ENCODE assay signal across 4 cellular contexts in genomic region chr4:39320381-39321115, GRCh38.
TF ChIP-seq lines count a peak whose summit lies in the region.

No MANE protein-coding gene starts in this region.

TF ChIP-seq in A549, 52 proteins besides CTCF, POLR2A, EP300 and RAD21:
- TF ChIP-seq RCOR1 (IDR thresholded peaks at IDR 0.05; ENCODE audit: low read depth, low read length) (no peak), BHLHE40 (IDR thresholded peaks at IDR 0.05; ENCODE audit: low read depth, low read length) (no peak), FOSL2 (IDR thresholded peaks at IDR 0.05) (no peak), FOSL2 (CRISPR knock-in tag; IDR thresholded peaks at IDR 0.05) (no peak), JUNB (IDR thresholded peaks at IDR 0.05) (no peak), ZFP36 (IDR thresholded peaks at IDR 0.05; ENCODE audit: borderline replicate concordance, partially characterized antibody) (no peak), RNF2 (IDR thresholded peaks at IDR 0.05; ENCODE audit: borderline replicate concordance, low read depth) (no peak), HOXB5 (CRISPR knock-in tag; IDR thresholded peaks at IDR 0.05) (no peak), GATA3 (IDR thresholded peaks at IDR 0.05; ENCODE audit: borderline replicate concordance) (no peak), FOXS1 (CRISPR knock-in tag; IDR thresholded peaks at IDR 0.05) (no peak), HOXA7 (CRISPR knock-in tag; IDR thresholded peaks at IDR 0.05) (no peak), MAX (IDR thresholded peaks at IDR 0.05) (no peak), ZNF302 (CRISPR knock-in tag; IDR thresholded peaks at IDR 0.05) (no peak), USF2 (IDR thresholded peaks at IDR 0.05) (no peak), MAFK (IDR thresholded peaks at IDR 0.05; ENCODE audit: partially characterized antibody) (no peak), CHD4 (IDR thresholded peaks at IDR 0.05; ENCODE audit: borderline replicate concordance) (no peak), EHF (CRISPR knock-in tag; IDR thresholded peaks at IDR 0.05) (no peak), POLR2AphosphoS2 (conservative IDR thresholded peaks at IDR 0.05; ENCODE audit: low read length) (no peak)

TF ChIP-seq in IMR-90, 13 proteins besides CTCF, POLR2A, EP300 and RAD21:
- TF ChIP-seq ELK1 (IDR thresholded peaks at IDR 0.05; ENCODE audit: borderline replicate concordance, low read depth, low read length) (no peak), MAZ (IDR thresholded peaks at IDR 0.05; ENCODE audit: borderline replicate concordance, low read depth, low read length) (no peak), NFE2L2 (IDR thresholded peaks at IDR 0.05; ENCODE audit: low read depth, low read length) (no peak), CHD1 (IDR thresholded peaks at IDR 0.05; ENCODE audit: low read depth, low read length) (no peak), BHLHE40 (IDR thresholded peaks at IDR 0.05; ENCODE audit: low read depth, low read length) (no peak), FOS (IDR thresholded peaks at IDR 0.05; ENCODE audit: low read depth, low read length) (no peak), SMC3 (IDR thresholded peaks at IDR 0.05; ENCODE audit: low read depth, low read length) (no peak), RCOR1 (IDR thresholded peaks at IDR 0.05; ENCODE audit: insufficient replicate concordance, low read length) (no peak), RFX5 (IDR thresholded peaks at IDR 0.05; ENCODE audit: low read depth, low read length) (no peak), MXI1 (IDR thresholded peaks at IDR 0.05; ENCODE audit: borderline replicate concordance, low read depth, low read length) (no peak), CEBPB (IDR thresholded peaks at IDR 0.05; ENCODE audit: low read depth, low read length) (no peak), USF2 (IDR thresholded peaks at IDR 0.05; ENCODE audit: low read depth, low read length) (no peak), MAFK (IDR thresholded peaks at IDR 0.05; ENCODE audit: low read depth, low read length) (no peak)

TF ChIP-seq in K562, 482 proteins besides CTCF, POLR2A, EP300 and RAD21:
- TF ChIP-seq ZNF175 (CRISPR knock-in tag; IDR thresholded peaks at IDR 0.05; ENCODE audit: low read depth), result 0 out of 2 replicates have a peak, but pooled peaks have one; percentile 40
- no peak for TF ChIP-seq VEZF1 (CRISPR knock-in tag; IDR thresholded peaks at IDR 0.05)
TF ChIP-seq in K562: peak in this region for 1.

TF ChIP-seq in WTC11, 78 proteins besides CTCF, POLR2A, EP300 and RAD21:
- no peak for TF ChIP-seq E2F1 (CRISPR knock-in tag; IDR thresholded peaks at IDR 0.05)
- no peak for TF ChIP-seq PREB (CRISPR knock-in tag; IDR thresholded peaks at IDR 0.05; ENCODE audit: borderline replicate concordance)
- TF ChIP-seq SMAD3 (CRISPR knock-in tag; IDR thresholded peaks at IDR 0.05; ENCODE audit: borderline replicate concordance), result no peak
- TF ChIP-seq E2F5 (CRISPR knock-in tag; IDR thresholded peaks at IDR 0.05), result no peak
- no peak for TF ChIP-seq MYBL2 (CRISPR knock-in tag; IDR thresholded peaks at IDR 0.05)
- TF ChIP-seq ARID4B (CRISPR knock-in tag; IDR thresholded peaks at IDR 0.05; ENCODE audit: borderline replicate concordance), result no peak
- no peak for TF ChIP-seq ZNF121 (CRISPR knock-in tag; IDR thresholded peaks at IDR 0.05)
- no peak for TF ChIP-seq JUN (CRISPR knock-in tag; IDR thresholded peaks at IDR 0.05)
- no peak for TF ChIP-seq MLX (CRISPR knock-in tag; IDR thresholded peaks at IDR 0.05)
- no peak for TF ChIP-seq ZNF263 (CRISPR knock-in tag; IDR thresholded peaks at IDR 0.05; ENCODE audit: low read depth)
- TF ChIP-seq FOXP1 (CRISPR knock-in tag; IDR thresholded peaks at IDR 0.05; ENCODE audit: borderline replicate concordance), result no peak
- no peak for TF ChIP-seq MAX (CRISPR knock-in tag; IDR thresholded peaks at IDR 0.05)
- no peak for TF ChIP-seq ZBTB21 (CRISPR knock-in tag; IDR thresholded peaks at IDR 0.05; ENCODE audit: borderline replicate concordance)
- TF ChIP-seq ETV6 (CRISPR knock-in tag; IDR thresholded peaks at IDR 0.05), result no peak
- no peak for TF ChIP-seq ATF1 (CRISPR knock-in tag; IDR thresholded peaks at IDR 0.05)
- no peak for TF ChIP-seq ZNF532 (CRISPR knock-in tag; IDR thresholded peaks at IDR 0.05; ENCODE audit: borderline replicate concordance)
- no peak for TF ChIP-seq FOXJ3 (CRISPR knock-in tag; IDR thresholded peaks at IDR 0.05; ENCODE audit: borderline replicate concordance)
- TF ChIP-seq FOXK1 (CRISPR knock-in tag; IDR thresholded peaks at IDR 0.05), result no peak
